In the genomic region with DNA sequence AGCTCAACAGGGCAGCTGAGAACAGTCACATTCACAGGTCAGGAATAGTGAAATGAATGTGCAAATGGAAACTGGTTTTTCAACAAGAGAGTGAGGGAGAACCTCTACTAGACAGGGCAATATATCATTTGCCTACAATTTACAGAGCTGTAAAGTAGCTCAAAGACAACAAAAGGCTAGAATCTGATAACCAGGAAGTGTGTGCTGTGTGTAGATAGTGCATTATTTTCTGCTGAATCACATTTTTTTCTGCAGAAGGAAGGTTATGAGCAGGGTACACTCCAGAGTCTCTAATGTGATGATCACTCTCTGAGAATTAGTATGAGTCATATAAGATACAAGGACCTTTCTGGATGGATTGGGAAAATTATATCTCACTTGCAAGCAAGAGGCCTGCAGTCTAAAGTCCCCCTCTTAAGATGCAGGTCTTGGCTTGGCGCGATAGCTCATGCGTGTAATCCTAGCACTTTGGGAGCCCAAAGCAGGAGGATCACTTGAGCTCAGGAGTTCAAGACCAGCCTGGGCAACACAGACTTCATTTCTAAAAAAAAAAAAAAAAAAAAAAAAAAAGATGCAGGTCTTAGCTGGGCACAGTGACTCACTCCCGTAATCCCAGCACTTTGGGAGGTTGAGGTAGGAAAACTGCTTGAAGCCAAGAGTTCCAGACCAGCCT, we compare ENCODE assay signal across 14 cellular contexts. TPM values are rescaled to one million over a fixed set of nuclear protein-coding genes. Genes with fewer than 3 reads are reported as not detected.
DNase-seq lines count a peak whose midpoint lies in the region; FAIRE-seq and TF ChIP-seq lines count a peak whose summit lies in the region.
"Had no signal": no experiment of that assay in that cellular context is flagged by ENCODE, and none has a peak within 500 bp of the region (broad histone marks: within the 10 kb centered on the region; RNA-seq: fewer than 3 reads in every experiment).

No MANE protein-coding gene starts in this region.

- no peak for FAIRE-seq in H54 (lab: Jason Lieb, UNC)
- FAIRE-seq: colon had no signal

- no peak for TF ChIP-seq CTCF in epithelial cell of esophagus (IDR thresholded peaks at IDR 0.05; ENCODE audit: insufficient read depth, low read depth, low read length, missing control alignments)

- no peak overlapping the region for H3K4me3 ChIP-seq in epithelial cell of esophagus (ENCODE audit: low read length)
- H3K4me3 ChIP-seq: heart left ventricle had no signal

- peak; percentile 38 for DNase-seq in H54 (ENCODE audit: insufficient read length, low spot score)
- peak; percentile 91 to 93 for DNase-seq in NCI-H526 (lab: John Stamatoyannopoulos, UW)
- DNase-seq in epithelial cell of esophagus (ENCODE audit: low read depth) = peak; percentile 54
- DNase-seq in renal cortical epithelial cell (ENCODE audit: low read depth) = peak; percentile 72
- DNase-seq in central memory CD4-positive, alpha-beta T cell = no peak
- no peak for DNase-seq in retina
- no peak for DNase-seq in NCI-H1105 (lab: John Stamatoyannopoulos, UW)
- no peak for DNase-seq in activated T-cell treated with anti-CD3 and anti-CD28 coated beads for 4 hours
- DNase-seq: activated B cell treated with CpG ODN at 0.5 μM for 24 hours; activated effector memory CD4-positive, alpha-beta T cell treated with anti-CD3 and anti-CD28 coated beads, Interleukin-2, amount 50 U/mL, for 16 hours; GOT3; heart left ventricle; NCI-H1048 had no signal

- TF ChIP-seq POLR2A in H54 (IDR thresholded peaks at IDR 0.05; ENCODE audit: low read depth, low read length) = no peak

RNA-seq across cellular contexts. Expression of a gene that starts 59.9 kb away (rescaled TPM):
- 1.4 and 4.2 TPM in 2 replicates for total RNA-seq in renal cortical epithelial cell
- total RNA-seq: activated B cell treated with CpG ODN at 0.5 μM for 24 hours had no signal

Comparison
In these comparisons a context has a peak if more than half of its experiments do, and no peak if none do; other contexts are left out.
1. DNase-seq: peak in H54 (single experiment), NCI-H526 (2 of 2), epithelial cell of esophagus (single experiment) and renal cortical epithelial cell (single experiment); none in central memory CD4-positive, alpha-beta T cell (single experiment), retina (single experiment), NCI-H1105 (single experiment) and activated T-cell treated with anti-CD3 and anti-CD28 coated beads for 4 hours (single experiment).